8 cellular contexts compared by ENCODE assay signal in the genomic region with DNA sequence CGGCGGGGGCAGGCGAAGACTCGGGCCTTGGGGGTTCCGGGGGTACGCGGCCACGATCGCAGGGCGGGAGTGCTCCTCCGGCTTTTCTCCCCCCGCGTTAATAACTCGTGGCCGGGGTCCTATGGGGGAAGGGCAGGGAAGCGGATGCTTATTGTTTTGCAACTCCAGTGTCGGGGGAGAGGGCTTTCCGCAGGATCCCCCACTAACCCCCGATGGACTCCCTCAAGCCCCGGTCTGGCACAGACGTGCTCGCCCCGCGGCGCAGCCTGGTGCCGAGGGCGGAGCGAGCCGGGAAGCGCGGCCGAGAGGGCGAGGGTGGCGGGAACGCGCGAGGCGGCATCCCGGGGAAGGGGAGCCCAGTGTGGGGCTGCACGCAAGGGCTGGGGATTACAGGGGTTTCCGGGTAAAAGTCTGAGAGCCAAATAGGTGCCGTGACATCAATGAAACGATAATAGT. TPM values are rescaled to one million over a fixed set of nuclear protein-coding genes. Genes with fewer than 3 reads are reported as not detected.
A peak's percentile ranks its signal among the peaks of the same experiment; 100 is the strongest.
DNase-seq lines count a peak whose midpoint lies in the region; ATAC-seq and TF ChIP-seq lines count a peak whose summit lies in the region.

No MANE protein-coding gene starts in this region.

- H3K27ac ChIP-seq in lung (ENCODE audit: low read depth in 1 of 2, low read length in 1 of 2) = peak overlapping the region; percentile 81 to 89

- peaks cover 15% of the 10 kb centered on the region for H3K36me3 Mint-ChIP-seq in dendritic cell treated with granulocyte-macrophage colony-stimulating factor and Interleukin-4, amounts not matched to agents 40 ng/mL and 50 ng/mL, for 4 days (ENCODE audit: low read depth)

- DNase-seq in SIG-M5 treated with dmso at 0.1 percent for 504 hours (lab: John Stamatoyannopoulos, UW; ENCODE audit: unreplicated experiment) = peak; percentile 71
- DNase-seq in SIG-M5 (lab: John Stamatoyannopoulos, UW) = no peak
- DNase-seq in NCI-H128 (lab: John Stamatoyannopoulos, UW; ENCODE audit: unreplicated experiment) = peak; percentile 43
- DNase-seq in activated CD4-positive, CD25-positive, alpha-beta regulatory T cell treated with anti-CD3 and anti-CD28 coated beads, Interleukin-2, amount 50 U/mL, for 16 hours (ENCODE audit: low read depth, low spot score) = peak; percentile 8
- peak; percentile 28 for DNase-seq in lung (ENCODE audit: low spot score)
- DNase-seq in stimulated activated CD8-positive, alpha-beta memory T cell treated with anti-CD3 and anti-CD28 coated beads, Interleukin-12 subunit alpha, Interleukin-12 subunit beta, amount 100 ng/mL, for 4 hours (ENCODE audit: low read depth) = peak; percentile 39

- peak; percentile 39 for ATAC-seq in HG02678 (IDR thresholded peaks at IDR 0.05; ENCODE audit: unreplicated experiment)
- peak; percentile 39 for ATAC-seq in lung (ENCODE audit: insufficient read depth, low FRiP score)

- intact Hi-C loops in dendritic cell treated with granulocyte-macrophage colony-stimulating factor and Interleukin-4, amounts not matched to agents 40 ng/mL and 50 ng/mL, for 4 days (cut with micrococcal nuclease) = loop anchor here (5.0 kb wide), 2 partner anchors 44 to 131 kb away; partner anchors contain the start of gene ALDH9A1

- no peaks in the 10 kb centered on the region for H3K27me3 Mint-ChIP-seq in dendritic cell treated with granulocyte-macrophage colony-stimulating factor and Interleukin-4, amounts not matched to agents 40 ng/mL and 50 ng/mL, for 4 days

- H3K27me3 ChIP-seq in lung (ENCODE audit: control insufficient read depth, insufficient read depth) = no peaks in the 10 kb centered on the region

- H3K4me3 Mint-ChIP-seq in dendritic cell treated with granulocyte-macrophage colony-stimulating factor and Interleukin-4, amounts not matched to agents 40 ng/mL and 50 ng/mL, for 4 days = peak overlapping the region; percentile 99

- peak overlapping the region; percentile 87 for H3K27ac Mint-ChIP-seq in dendritic cell treated with granulocyte-macrophage colony-stimulating factor and Interleukin-4, amounts not matched to agents 40 ng/mL and 50 ng/mL, for 4 days

- H3K36me3 ChIP-seq in lung (ENCODE audit: control insufficient read depth in 2 of 2, insufficient read depth in 2 of 2, low read length in 2 of 2) = no peaks in the 10 kb centered on the region

- peak overlapping the region; percentile 89 for H3K4me3 ChIP-seq in lung

- no peak for TF ChIP-seq CTCF in lung (IDR thresholded peaks at IDR 0.05; ENCODE audit: control extremely low read depth, extremely low read depth)

- no peaks in the 10 kb centered on the region for H3K9me3 ChIP-seq in lung (ENCODE audit: control insufficient read depth in 2 of 2, insufficient read depth in 1 of 2, low read length in 1 of 2)

- WGBS in lung, 2 donors = 1% methylated on average over 36 to 43 of the region's 43 CpGs

- H3K4me1 Mint-ChIP-seq in dendritic cell treated with granulocyte-macrophage colony-stimulating factor and Interleukin-4, amounts not matched to agents 40 ng/mL and 50 ng/mL, for 4 days (ENCODE audit: low read depth) = peaks cover 18% of the 10 kb centered on the region

- peaks cover 5 to 12% of the 10 kb centered on the region in 2 donors for H3K4me1 ChIP-seq in lung (ENCODE audit: control insufficient read depth in 2 of 2, insufficient read depth in 2 of 2, low read length in 2 of 2)

- H3K9me3 Mint-ChIP-seq in dendritic cell treated with granulocyte-macrophage colony-stimulating factor and Interleukin-4, amounts not matched to agents 40 ng/mL and 50 ng/mL, for 4 days = no peaks in the 10 kb centered on the region

RNA-seq across cellular contexts. Expression of gene UCK2, which starts 0.7 kb away (rescaled TPM):
- 10 to 100 TPM; 12.8 to 15.3 TPM for total RNA-seq in lung
- 10 to 100 TPM in 1 of 2 donors, 1 to 10 TPM in 1; 9.6 to 22.0 TPM for polyA plus RNA-seq in lung

RNA-seq across cellular contexts. Expression of gene TMCO1, which starts 59.5 kb away (rescaled TPM):
- total RNA-seq in lung = 10 to 100 TPM; 47.6 to 79.6 TPM
- polyA plus RNA-seq in lung = 10 to 100 TPM; 49.3 to 84.5 TPM
